ENCODE assay signal across 1 cellular context in genomic region chr1:8880068-8880676, GRCh38.
A peak's percentile ranks its signal among the peaks of the same experiment; 100 is the strongest.
TF ChIP-seq lines count a peak whose summit lies in the region.

No MANE protein-coding gene starts in this region.

TF ChIP-seq in K562, 482 proteins besides CTCF, POLR2A, EP300 and RAD21 (continued from another document and continues in another):
- TF ChIP-seq HLTF (IDR thresholded peaks at IDR 0.05) (no peak), ZNF165 (CRISPR knock-in tag; IDR thresholded peaks at IDR 0.05; ENCODE audit: borderline replicate concordance) (no peak), TBL1XR1 (IDR thresholded peaks at IDR 0.05; ENCODE audit: low read length in 2 of 2) (peak in 1 of 2 experiments; percentile 67; a peak in 2 of 4 replicates), ZNF274 (IDR thresholded peaks at IDR 0.05; ENCODE audit: borderline replicate concordance, low read depth, low read length) (no peak), SNRNP70 (optimal IDR thresholded peaks at IDR 0.05; ENCODE audit: low read depth, low read length) (no peak), ZNF354B (CRISPR knock-in tag; IDR thresholded peaks at IDR 0.05) (no peak), ZC3H4 (CRISPR knock-in tag; IDR thresholded peaks at IDR 0.05; ENCODE audit: borderline replicate concordance) (no peak), CTCFL (IDR thresholded peaks at IDR 0.05; ENCODE audit: borderline replicate concordance, insufficient read depth, low read depth, low read length, poor library complexity, severe bottlenecking) (no peak), PHB (CRISPR knock-in tag; IDR thresholded peaks at IDR 0.05) (no peak), STAG1 (CRISPR knock-in tag; IDR thresholded peaks at IDR 0.05; ENCODE audit: borderline replicate concordance) (no peak), ZNF384 (IDR thresholded peaks at IDR 0.05; ENCODE audit: low read depth, low read length) (peak; percentile 67; the same call in 1 of the 2 replicates), ELF4 (CRISPR knock-in tag; IDR thresholded peaks at IDR 0.05) (0 out of 2 replicates have a peak, but pooled peaks have one; percentile 23), MCM7 (IDR thresholded peaks at IDR 0.05) (no peak), NCOA6 (IDR thresholded peaks at IDR 0.05) (no peak), RFX1 (IDR thresholded peaks at IDR 0.05) (no peak), ATF6 (CRISPR knock-in tag; IDR thresholded peaks at IDR 0.05) (0 out of 2 replicates have a peak, but pooled peaks have one; percentile 60), SUPT5H (IDR thresholded peaks at IDR 0.05) (no peak; the same call in 1 of the 2 replicates), BRD9 (IDR thresholded peaks at IDR 0.05; ENCODE audit: low read depth, partially characterized antibody) (peak; percentile 25), TFE3 (CRISPR knock-in tag; IDR thresholded peaks at IDR 0.05) (no peak), BRF2 (IDR thresholded peaks at IDR 0.05; ENCODE audit: borderline replicate concordance, insufficient read depth, insufficient read length) (no peak), BACH1 (tag; IDR thresholded peaks at IDR 0.05) (peak; percentile 90), TRIM28 (IDR thresholded peaks at IDR 0.05) (no peak), RBM22 (IDR thresholded peaks at IDR 0.05; ENCODE audit: low read depth, low read length, poor library complexity, severe bottlenecking) (no peak), RNF219 (CRISPR knock-in tag; IDR thresholded peaks at IDR 0.05) (no peak), ZNF644 (tag; IDR thresholded peaks at IDR 0.05; ENCODE audit: low read depth) (no peak), THRAP3 (IDR thresholded peaks at IDR 0.05; ENCODE audit: borderline replicate concordance) (no peak), RAD51 (IDR thresholded peaks at IDR 0.05; ENCODE audit: borderline replicate concordance, low read depth) (0 out of 2 replicates have a peak, but pooled peaks have one; percentile 18), NFE2L1 (tag; IDR thresholded peaks at IDR 0.05; ENCODE audit: borderline replicate concordance, low read depth) (peak; percentile 91), SMAD3 (CRISPR knock-in tag; conservative IDR thresholded peaks at IDR 0.05) (no peak), ZNF778 (CRISPR knock-in tag; IDR thresholded peaks at IDR 0.05) (no peak), MBD1 (CRISPR knock-in tag; IDR thresholded peaks at IDR 0.05) (no peak), HNRNPK (IDR thresholded peaks at IDR 0.05; ENCODE audit: low read depth, low read length, poor library complexity, severe bottlenecking) (no peak), ZBTB5 (IDR thresholded peaks at IDR 0.05) (no peak), STAT5A (IDR thresholded peaks at IDR 0.05; ENCODE audit: borderline replicate concordance, low read length) (no peak), HMG20A (CRISPR knock-in tag; conservative IDR thresholded peaks at IDR 0.05) (no peak), SRSF7 (optimal IDR thresholded peaks at IDR 0.05; ENCODE audit: low read depth, low read length) (no peak), MYC (IDR thresholded peaks at IDR 0.05; ENCODE audit: low read depth, low read length) (peak; percentile 79), MYC (CRISPR knock-in tag; IDR thresholded peaks at IDR 0.05; ENCODE audit: borderline replicate concordance, low read depth) (no peak), ZNF407 (IDR thresholded peaks at IDR 0.05; ENCODE audit: low read depth) (no peak), MCM2 (IDR thresholded peaks at IDR 0.05; ENCODE audit: low read depth) (no peak)
